In genomic region chr6:1082040-1082935, GRCh38 we compare ENCODE assay signal across 13 cellular contexts.
DNase-seq lines count a peak whose midpoint lies in the region; ATAC-seq and TF ChIP-seq lines count a peak whose summit lies in the region.
"Had no signal": no experiment of that assay in that cellular context is flagged by ENCODE, and none has a peak within 500 bp of the region (broad histone marks: within the 10 kb centered on the region; RNA-seq: fewer than 3 reads in every experiment).

No MANE protein-coding gene starts in this region.

- H3F3A ChIP-seq in SK-N-SH (replicated peaks; ENCODE audit: insufficient read depth) = no peaks in the 10 kb centered on the region

- peaks cover 39% of the 10 kb centered on the region for H3K4me1 ChIP-seq in body of pancreas
- no peaks in the 10 kb centered on the region for H3K4me1 ChIP-seq in SK-N-SH (ENCODE audit: control insufficient read depth in 1 of 2, insufficient read depth in 2 of 2, low read depth in 1 of 2, low read length in 1 of 2)
- H3K4me1 ChIP-seq in prostate gland (replicated peaks) = no peaks in the 10 kb centered on the region
- H3K4me1 ChIP-seq: BE2C had no signal

- TF ChIP-seq RAD21 in SK-N-SH (IDR thresholded peaks at IDR 0.05; ENCODE audit: low read length) = no peak

- peak overlapping the region; percentile 33 for H3K27ac ChIP-seq in AG04450 (ENCODE audit: low read depth, low read length)
- H3K27ac ChIP-seq in body of pancreas = peak overlapping the region; percentile 35 to 67 (median 54)
- no peak overlapping the region for H3K27ac ChIP-seq in SK-N-SH (ENCODE audit: low read depth in 2 of 2, low read length in 1 of 2)
- H3K27ac ChIP-seq in prostate gland = no peak overlapping the region

- H3K9me2 ChIP-seq in SK-N-SH = no peaks in the 10 kb centered on the region

- peaks cover 6% of the 10 kb centered on the region for H3K27me3 ChIP-seq in AG04450 (ENCODE audit: control insufficient read depth, insufficient read depth, low read length)
- no peaks in the 10 kb centered on the region for H3K27me3 ChIP-seq in body of pancreas
- H3K27me3 ChIP-seq in SK-N-SH (ENCODE audit: insufficient read depth) = peaks cover 70% of the 10 kb centered on the region; the same call in 1 of the 2 replicates
- H3K27me3 ChIP-seq in prostate gland (replicated peaks; ENCODE audit: insufficient read depth) = no peaks in the 10 kb centered on the region

- peak; percentile 39 for ATAC-seq in body of pancreas
- ATAC-seq: naive thymus-derived CD4-positive, alpha-beta T cell; stimulated activated naive B cell treated with anti-CD40 and anti-IgM and Interleukin-4, amounts not matched to agents 10 μg/mL and 1 μg/mL and 100 μg/mL, for 72 hours had no signal

- no peak for TF ChIP-seq POLR2A in body of pancreas (IDR thresholded peaks at IDR 0.05)
- TF ChIP-seq POLR2A in prostate gland (IDR thresholded peaks at IDR 0.05) = no peak

- no peak for TF ChIP-seq EP300 in SK-N-SH (IDR thresholded peaks at IDR 0.05; ENCODE audit: borderline replicate concordance in 1 of 2, low read depth in 1 of 2, low read length in 1 of 2)

- 61 to 64% methylated on average over 12 of the region's 12 CpGs for WGBS in body of pancreas, 2 donors
- 6% methylated on average over 11 of the region's 12 CpGs for WGBS in SK-N-SH (ENCODE audit: low lambda C conversion rate)
- 63% methylated on average over 12 of the region's 12 CpGs for WGBS in prostate gland

- H3K79me2 ChIP-seq in SK-N-SH (ENCODE audit: insufficient read depth) = no peaks in the 10 kb centered on the region

- intact Hi-C loops in body of pancreas (cut with DNase I) (no loop called here), prostate gland (cut with DNase I) (no loop called here)

- H3K9me3 ChIP-seq in AG04450 (ENCODE audit: control insufficient read depth, insufficient read depth, low read length) = peaks cover 5% of the 10 kb centered on the region; the same call in 1 of the 2 replicates
- no peaks in the 10 kb centered on the region for H3K9me3 ChIP-seq in body of pancreas
- H3K9me3 ChIP-seq in SK-N-SH = no peaks in the 10 kb centered on the region
- H3K9me3 ChIP-seq in prostate gland = no peaks in the 10 kb centered on the region
- H3K9me3 ChIP-seq: BE2C had no signal

- H3K9ac ChIP-seq in SK-N-SH = no peak overlapping the region

- POLR2A ChIA-PET in AG04450 (lab: Yijun Ruan, JAX) (no interaction called here), SK-N-SH (lab: Yijun Ruan, JAX) (no interaction called here)

- TF ChIP-seq CTCF in AG04450 (IDR thresholded peaks at IDR 0.05; ENCODE audit: low read depth, low read length) = no peak
- TF ChIP-seq CTCF in body of pancreas (IDR thresholded peaks at IDR 0.05) = no peak
- no peak for TF ChIP-seq CTCF in SK-N-SH (IDR thresholded peaks at IDR 0.05)
- TF ChIP-seq CTCF in prostate gland (IDR thresholded peaks at IDR 0.05) = no peak

- H3K4me2 ChIP-seq in SK-N-SH = no peak overlapping the region

- no peaks in the 10 kb centered on the region for H4K20me1 ChIP-seq in SK-N-SH (ENCODE audit: insufficient read depth)

- CTCF ChIA-PET in AG04450 (lab: Charles Lee) = no interaction called here
- CTCF ChIA-PET in SK-N-SH (lab: Yijun Ruan, JAX) = no interaction called here

- no peak overlapping the region for H2AFZ ChIP-seq in SK-N-SH (ENCODE audit: low read depth)

- no peaks in the 10 kb centered on the region for H3K36me3 ChIP-seq in body of pancreas (replicated peaks in 1 of 2; ENCODE audit: insufficient read depth in 1 of 2, low read depth in 2 of 2)
- no peaks in the 10 kb centered on the region for H3K36me3 ChIP-seq in SK-N-SH (replicated peaks in 1 of 2; ENCODE audit: control insufficient read depth in 1 of 2, insufficient read depth in 2 of 2, low read length in 1 of 2)
- no peaks in the 10 kb centered on the region for H3K36me3 ChIP-seq in prostate gland
- H3K36me3 ChIP-seq: BE2C had no signal

- DNase-seq in AG04450 (ENCODE audit: low read depth, low spot score) = peak; percentile 46
- peak; percentile 79 for DNase-seq in HT1080 (ENCODE audit: low read depth)
- no peak for DNase-seq in body of pancreas
- DNase-seq in iris pigment epithelial cell (ENCODE audit: low read depth) = peak; percentile 93
- no peak for DNase-seq in activated CD4-positive, alpha-beta T cell treated with anti-CD3 and anti-CD28 coated beads for 48 hours
- no peak for DNase-seq in SK-N-SH
- DNase-seq in NCI-H2171 treated with DMSO at 0.1 percent for 48 hours (lab: John Stamatoyannopoulos, UW) = no peak
- no peak for DNase-seq in prostate gland (ENCODE audit: low spot score)
- DNase-seq: activated gamma-delta T cell; BE2C; GOT3; naive thymus-derived CD4-positive, alpha-beta T cell; stimulated activated naive B cell treated with anti-CD40 and anti-IgM and Interleukin-4, amounts not matched to agents 10 μg/mL and 1 μg/mL and 100 μg/mL, for 72 hours had no signal

- H3K4me3 ChIP-seq in AG04450 (ENCODE audit: low read depth, low read length) = no peak overlapping the region
- H3K4me3 ChIP-seq in body of pancreas = no peak overlapping the region
- no peak overlapping the region for H3K4me3 ChIP-seq in SK-N-SH (ENCODE audit: low read depth in 2 of 2, low read length in 1 of 2)
- H3K4me3 ChIP-seq in prostate gland = no peak overlapping the region

TF ChIP-seq in SK-N-SH, 30 proteins besides CTCF, POLR2A, EP300 and RAD21 (continues in another document):
- TF ChIP-seq TAF1 (IDR thresholded peaks at IDR 0.05; ENCODE audit: borderline replicate concordance, low read depth, low read length) = no peak
- no peak for TF ChIP-seq IRF3 (IDR thresholded peaks at IDR 0.05; ENCODE audit: low read depth, low read length)
- TF ChIP-seq RXRA (IDR thresholded peaks at IDR 0.05; ENCODE audit: borderline replicate concordance, low read depth) = no peak
- no peak for TF ChIP-seq MAX (IDR thresholded peaks at IDR 0.05; ENCODE audit: low read depth)
- TF ChIP-seq SMC3 (IDR thresholded peaks at IDR 0.05; ENCODE audit: low read depth, low read length) = no peak
- no peak for TF ChIP-seq POLR2AphosphoS5 (IDR thresholded peaks at IDR 0.05; ENCODE audit: low read depth, low read length)
- TF ChIP-seq NFIC (IDR thresholded peaks at IDR 0.05; ENCODE audit: borderline replicate concordance) = no peak
- no peak for TF ChIP-seq PBX3 (IDR thresholded peaks at IDR 0.05)
- TF ChIP-seq JUND (IDR thresholded peaks at IDR 0.05) = no peak
- TF ChIP-seq YY1 (IDR thresholded peaks at IDR 0.05; ENCODE audit: low read depth) = no peak
- TF ChIP-seq RFX5 (IDR thresholded peaks at IDR 0.05; ENCODE audit: low read length) = no peak
- no peak for TF ChIP-seq REST (IDR thresholded peaks at IDR 0.05; ENCODE audit: low read depth, low read length)
- TF ChIP-seq EZH2phosphoT487 (IDR thresholded peaks at IDR 0.05; ENCODE audit: borderline replicate concordance, low read depth) = no peak
- TF ChIP-seq TCF12 (IDR thresholded peaks at IDR 0.05) = no peak
- no peak for TF ChIP-seq FOXJ3 (CRISPR knock-in tag; IDR thresholded peaks at IDR 0.05)
- TF ChIP-seq GABPA (IDR thresholded peaks at IDR 0.05; ENCODE audit: low read depth) = no peak
- no peak for TF ChIP-seq FOXM1 (IDR thresholded peaks at IDR 0.05; ENCODE audit: low read depth)
- TF ChIP-seq SIN3A (IDR thresholded peaks at IDR 0.05; ENCODE audit: borderline replicate concordance, low read depth, low read length) = no peak

Comparison
In these comparisons a context has a peak if more than half of its experiments do, and no peak if none do; other contexts are left out.
1. DNase-seq: peak in AG04450 (single experiment), HT1080 (single experiment) and iris pigment epithelial cell (single experiment); none in body of pancreas (0 of 4), activated CD4-positive, alpha-beta T cell treated with anti-CD3 and anti-CD28 coated beads for 48 hours (single experiment), SK-N-SH (single experiment), NCI-H2171 treated with DMSO at 0.1 percent for 48 hours (single experiment) and prostate gland (single experiment).
2. H3K27ac ChIP-seq: peak in AG04450 (single experiment) and body of pancreas (4 of 4); none in SK-N-SH (0 of 2) and prostate gland (0 of 2).